3 cellular contexts compared by ENCODE assay signal in the genomic region with DNA sequence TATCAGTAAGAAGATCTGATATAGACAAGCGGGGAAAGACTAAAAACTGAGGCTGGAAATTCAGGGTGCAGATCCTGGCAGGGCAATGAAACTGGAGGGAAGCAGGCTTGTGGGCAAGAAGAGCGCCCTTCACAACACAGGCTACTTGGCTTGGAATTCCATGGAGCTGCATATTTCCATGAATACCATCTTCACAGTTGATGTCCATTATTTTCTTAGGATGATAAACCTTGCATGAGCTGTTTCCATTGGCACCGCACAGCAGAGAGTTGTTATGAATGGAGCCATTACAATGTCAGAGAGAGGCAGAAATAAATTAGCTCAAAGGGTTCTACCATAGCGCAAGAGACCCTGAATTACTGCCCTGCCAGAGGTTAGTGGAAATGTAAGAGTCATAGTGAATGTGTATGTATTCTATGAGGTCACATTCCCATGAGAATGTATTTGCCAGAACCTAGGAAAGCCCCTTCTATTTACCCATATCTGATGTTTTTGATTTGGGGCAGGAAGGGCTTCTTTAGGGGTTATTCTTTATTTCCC.
TF ChIP-seq lines count a peak whose summit lies in the region.

No MANE protein-coding gene starts in this region.

TF ChIP-seq in SK-N-SH, 30 proteins besides CTCF, POLR2A, EP300 and RAD21 (continues in another document):
- TF ChIP-seq MXI1 (IDR thresholded peaks at IDR 0.05; ENCODE audit: low read depth, low read length) (no peak), SIN3A (IDR thresholded peaks at IDR 0.05; ENCODE audit: borderline replicate concordance, low read depth, low read length) (no peak), NRF1 (IDR thresholded peaks at IDR 0.05; ENCODE audit: low read depth, low read length) (no peak), JUND (IDR thresholded peaks at IDR 0.05) (no peak), RCOR1 (IDR thresholded peaks at IDR 0.05; ENCODE audit: low read length) (no peak), RXRA (IDR thresholded peaks at IDR 0.05; ENCODE audit: borderline replicate concordance, low read depth) (no peak), ELF1 (IDR thresholded peaks at IDR 0.05) (no peak), GABPA (IDR thresholded peaks at IDR 0.05; ENCODE audit: low read depth) (no peak)
- TF ChIP-seq, protein P1, sequence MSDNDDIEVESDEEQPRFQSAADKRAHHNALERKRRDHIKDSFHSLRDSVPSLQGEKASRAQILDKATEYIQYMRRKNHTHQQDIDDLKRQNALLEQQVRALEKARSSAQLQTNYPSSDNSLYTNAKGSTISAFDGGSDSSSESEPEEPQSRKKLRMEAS (IDR thresholded peaks at IDR 0.05; ENCODE audit: low read depth): no peak
- TF ChIP-seq, protein P2, sequence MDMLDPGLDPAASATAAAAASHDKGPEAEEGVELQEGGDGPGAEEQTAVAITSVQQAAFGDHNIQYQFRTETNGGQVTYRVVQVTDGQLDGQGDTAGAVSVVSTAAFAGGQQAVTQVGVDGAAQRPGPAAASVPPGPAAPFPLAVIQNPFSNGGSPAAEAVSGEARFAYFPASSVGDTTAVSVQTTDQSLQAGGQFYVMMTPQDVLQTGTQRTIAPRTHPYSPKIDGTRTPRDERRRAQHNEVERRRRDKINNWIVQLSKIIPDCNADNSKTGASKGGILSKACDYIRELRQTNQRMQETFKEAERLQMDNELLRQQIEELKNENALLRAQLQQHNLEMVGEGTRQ (IDR thresholded peaks at IDR 0.05; ENCODE audit: borderline replicate concordance, low read depth, low read length): no peak
- TF ChIP-seq, protein P3, sequence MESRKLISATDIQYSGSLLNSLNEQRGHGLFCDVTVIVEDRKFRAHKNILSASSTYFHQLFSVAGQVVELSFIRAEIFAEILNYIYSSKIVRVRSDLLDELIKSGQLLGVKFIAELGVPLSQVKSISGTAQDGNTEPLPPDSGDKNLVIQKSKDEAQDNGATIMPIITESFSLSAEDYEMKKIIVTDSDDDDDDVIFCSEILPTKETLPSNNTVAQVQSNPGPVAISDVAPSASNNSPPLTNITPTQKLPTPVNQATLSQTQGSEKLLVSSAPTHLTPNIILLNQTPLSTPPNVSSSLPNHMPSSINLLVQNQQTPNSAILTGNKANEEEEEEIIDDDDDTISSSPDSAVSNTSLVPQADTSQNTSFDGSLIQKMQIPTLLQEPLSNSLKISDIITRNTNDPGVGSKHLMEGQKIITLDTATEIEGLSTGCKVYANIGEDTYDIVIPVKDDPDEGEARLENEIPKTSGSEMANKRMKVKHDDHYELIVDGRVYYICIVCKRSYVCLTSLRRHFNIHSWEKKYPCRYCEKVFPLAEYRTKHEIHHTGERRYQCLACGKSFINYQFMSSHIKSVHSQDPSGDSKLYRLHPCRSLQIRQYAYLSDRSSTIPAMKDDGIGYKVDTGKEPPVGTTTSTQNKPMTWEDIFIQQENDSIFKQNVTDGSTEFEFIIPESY (IDR thresholded peaks at IDR 0.05; ENCODE audit: borderline replicate concordance, low read depth): no peak
- TF ChIP-seq, protein P4, sequence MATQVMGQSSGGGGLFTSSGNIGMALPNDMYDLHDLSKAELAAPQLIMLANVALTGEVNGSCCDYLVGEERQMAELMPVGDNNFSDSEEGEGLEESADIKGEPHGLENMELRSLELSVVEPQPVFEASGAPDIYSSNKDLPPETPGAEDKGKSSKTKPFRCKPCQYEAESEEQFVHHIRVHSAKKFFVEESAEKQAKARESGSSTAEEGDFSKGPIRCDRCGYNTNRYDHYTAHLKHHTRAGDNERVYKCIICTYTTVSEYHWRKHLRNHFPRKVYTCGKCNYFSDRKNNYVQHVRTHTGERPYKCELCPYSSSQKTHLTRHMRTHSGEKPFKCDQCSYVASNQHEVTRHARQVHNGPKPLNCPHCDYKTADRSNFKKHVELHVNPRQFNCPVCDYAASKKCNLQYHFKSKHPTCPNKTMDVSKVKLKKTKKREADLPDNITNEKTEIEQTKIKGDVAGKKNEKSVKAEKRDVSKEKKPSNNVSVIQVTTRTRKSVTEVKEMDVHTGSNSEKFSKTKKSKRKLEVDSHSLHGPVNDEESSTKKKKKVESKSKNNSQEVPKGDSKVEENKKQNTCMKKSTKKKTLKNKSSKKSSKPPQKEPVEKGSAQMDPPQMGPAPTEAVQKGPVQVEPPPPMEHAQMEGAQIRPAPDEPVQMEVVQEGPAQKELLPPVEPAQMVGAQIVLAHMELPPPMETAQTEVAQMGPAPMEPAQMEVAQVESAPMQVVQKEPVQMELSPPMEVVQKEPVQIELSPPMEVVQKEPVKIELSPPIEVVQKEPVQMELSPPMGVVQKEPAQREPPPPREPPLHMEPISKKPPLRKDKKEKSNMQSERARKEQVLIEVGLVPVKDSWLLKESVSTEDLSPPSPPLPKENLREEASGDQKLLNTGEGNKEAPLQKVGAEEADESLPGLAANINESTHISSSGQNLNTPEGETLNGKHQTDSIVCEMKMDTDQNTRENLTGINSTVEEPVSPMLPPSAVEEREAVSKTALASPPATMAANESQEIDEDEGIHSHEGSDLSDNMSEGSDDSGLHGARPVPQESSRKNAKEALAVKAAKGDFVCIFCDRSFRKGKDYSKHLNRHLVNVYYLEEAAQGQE (IDR thresholded peaks at IDR 0.05; ENCODE audit: low read depth, low read length): no peak

TF ChIP-seq in SK-N-SH treated with all-trans-retinoic acid at 6 μM for 48 hours, 23 proteins besides CTCF, POLR2A, EP300 and RAD21:
- TF ChIP-seq ARNTL (CRISPR knock-in tag; IDR thresholded peaks at IDR 0.05; ENCODE audit: borderline replicate concordance, low read depth): no peak
- no peak for TF ChIP-seq TOX (CRISPR knock-in tag; IDR thresholded peaks at IDR 0.05; ENCODE audit: borderline replicate concordance)
- TF ChIP-seq, protein P5, sequence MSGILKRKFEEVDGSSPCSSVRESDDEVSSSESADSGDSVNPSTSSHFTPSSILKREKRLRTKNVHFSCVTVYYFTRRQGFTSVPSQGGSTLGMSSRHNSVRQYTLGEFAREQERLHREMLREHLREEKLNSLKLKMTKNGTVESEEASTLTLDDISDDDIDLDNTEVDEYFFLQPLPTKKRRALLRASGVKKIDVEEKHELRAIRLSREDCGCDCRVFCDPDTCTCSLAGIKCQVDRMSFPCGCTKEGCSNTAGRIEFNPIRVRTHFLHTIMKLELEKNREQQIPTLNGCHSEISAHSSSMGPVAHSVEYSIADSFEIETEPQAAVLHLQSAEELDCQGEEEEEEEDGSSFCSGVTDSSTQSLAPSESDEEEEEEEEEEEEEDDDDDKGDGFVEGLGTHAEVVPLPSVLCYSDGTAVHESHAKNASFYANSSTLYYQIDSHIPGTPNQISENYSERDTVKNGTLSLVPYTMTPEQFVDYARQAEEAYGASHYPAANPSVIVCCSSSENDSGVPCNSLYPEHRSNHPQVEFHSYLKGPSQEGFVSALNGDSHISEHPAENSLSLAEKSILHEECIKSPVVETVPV (CRISPR knock-in tag; IDR thresholded peaks at IDR 0.05): no peak
- TF ChIP-seq GLIS3 (CRISPR knock-in tag; IDR thresholded peaks at IDR 0.05): no peak
- TF ChIP-seq ISL1 (CRISPR knock-in tag; IDR thresholded peaks at IDR 0.05): no peak
- TF ChIP-seq RARB (CRISPR knock-in tag; IDR thresholded peaks at IDR 0.05): no peak
- TF ChIP-seq, protein P6, sequence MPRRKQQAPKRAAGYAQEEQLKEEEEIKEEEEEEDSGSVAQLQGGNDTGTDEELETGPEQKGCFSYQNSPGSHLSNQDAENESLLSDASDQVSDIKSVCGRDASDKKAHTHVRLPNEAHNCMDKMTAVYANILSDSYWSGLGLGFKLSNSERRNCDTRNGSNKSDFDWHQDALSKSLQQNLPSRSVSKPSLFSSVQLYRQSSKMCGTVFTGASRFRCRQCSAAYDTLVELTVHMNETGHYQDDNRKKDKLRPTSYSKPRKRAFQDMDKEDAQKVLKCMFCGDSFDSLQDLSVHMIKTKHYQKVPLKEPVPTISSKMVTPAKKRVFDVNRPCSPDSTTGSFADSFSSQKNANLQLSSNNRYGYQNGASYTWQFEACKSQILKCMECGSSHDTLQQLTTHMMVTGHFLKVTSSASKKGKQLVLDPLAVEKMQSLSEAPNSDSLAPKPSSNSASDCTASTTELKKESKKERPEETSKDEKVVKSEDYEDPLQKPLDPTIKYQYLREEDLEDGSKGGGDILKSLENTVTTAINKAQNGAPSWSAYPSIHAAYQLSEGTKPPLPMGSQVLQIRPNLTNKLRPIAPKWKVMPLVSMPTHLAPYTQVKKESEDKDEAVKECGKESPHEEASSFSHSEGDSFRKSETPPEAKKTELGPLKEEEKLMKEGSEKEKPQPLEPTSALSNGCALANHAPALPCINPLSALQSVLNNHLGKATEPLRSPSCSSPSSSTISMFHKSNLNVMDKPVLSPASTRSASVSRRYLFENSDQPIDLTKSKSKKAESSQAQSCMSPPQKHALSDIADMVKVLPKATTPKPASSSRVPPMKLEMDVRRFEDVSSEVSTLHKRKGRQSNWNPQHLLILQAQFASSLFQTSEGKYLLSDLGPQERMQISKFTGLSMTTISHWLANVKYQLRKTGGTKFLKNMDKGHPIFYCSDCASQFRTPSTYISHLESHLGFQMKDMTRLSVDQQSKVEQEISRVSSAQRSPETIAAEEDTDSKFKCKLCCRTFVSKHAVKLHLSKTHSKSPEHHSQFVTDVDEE (CRISPR knock-in tag; IDR thresholded peaks at IDR 0.05): no peak
- no peak for TF ChIP-seq ZFP30 (CRISPR knock-in tag; IDR thresholded peaks at IDR 0.05)
- TF ChIP-seq ZFP3 (CRISPR knock-in tag; IDR thresholded peaks at IDR 0.05): no peak
- no peak for TF ChIP-seq TCF4 (CRISPR knock-in tag; IDR thresholded peaks at IDR 0.05; ENCODE audit: borderline replicate concordance)
- no peak for TF ChIP-seq CSDC2 (CRISPR knock-in tag; IDR thresholded peaks at IDR 0.05)
- TF ChIP-seq PPARA (CRISPR knock-in tag; IDR thresholded peaks at IDR 0.05; ENCODE audit: borderline replicate concordance): no peak
- no peak for TF ChIP-seq SNAI2 (CRISPR knock-in tag; IDR thresholded peaks at IDR 0.05)
- no peak for TF ChIP-seq ZNF70 (CRISPR knock-in tag; IDR thresholded peaks at IDR 0.05)
- TF ChIP-seq BACH2 (CRISPR knock-in tag; IDR thresholded peaks at IDR 0.05; ENCODE audit: borderline replicate concordance): no peak

TF ChIP-seq in GM12878, 131 proteins besides CTCF, POLR2A, EP300 and RAD21:
- no peak for TF ChIP-seq TBL1XR1 (IDR thresholded peaks at IDR 0.05; ENCODE audit: low read depth, low read length)
TF ChIP-seq in GM12878: peak in this region for 0.
